16 cellular contexts compared by ENCODE assay signal in the genomic region with DNA sequence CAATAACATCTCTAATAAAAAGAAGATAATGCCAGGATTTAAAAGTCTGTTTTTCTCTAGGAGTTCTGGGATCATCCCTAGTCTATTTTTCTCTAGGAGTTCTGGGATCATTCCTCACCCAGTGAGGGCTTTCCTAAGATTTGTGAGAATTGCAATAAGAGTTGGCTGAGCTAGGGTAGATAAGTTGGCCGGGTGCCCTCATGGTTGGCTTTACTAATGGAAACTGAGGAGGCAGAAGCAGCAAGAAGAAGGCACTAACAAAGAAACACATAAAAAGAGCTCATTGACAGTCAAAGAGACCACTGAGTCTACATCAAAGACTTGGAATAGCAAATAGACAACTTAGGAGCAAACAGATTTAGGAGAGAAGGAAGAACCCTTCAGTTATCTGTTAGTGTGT. TPM values are rescaled to one million over a fixed set of nuclear protein-coding genes. Genes with fewer than 3 reads are reported as not detected.
DNase-seq lines count a peak whose midpoint lies in the region; ATAC-seq and TF ChIP-seq lines count a peak whose summit lies in the region.
"Had no signal": no experiment of that assay in that cellular context is flagged by ENCODE, and none has a peak within 500 bp of the region (broad histone marks: within the 10 kb centered on the region; RNA-seq: fewer than 3 reads in every experiment).

No MANE protein-coding gene starts in this region.

- DNase-seq in adipocyte (ENCODE audit: low read depth) (no peak), dorsolateral prefrontal cortex (peak in 1 of 10 donors; percentile 50), neural progenitor cell (ENCODE audit: low spot score) (no peak), thoracic aorta (ENCODE audit: low spot score) (no peak), AML-193 (lab: John Stamatoyannopoulos, UW) (no peak)
- no peak for DNase-seq in stimulated activated CD4-positive, alpha-beta T cell treated with anti-CD3 and anti-CD28 coated beads, Interleukin-12 subunit alpha, Interleukin-12 subunit beta, amount 100 ng/mL, for 4 hours
- DNase-seq: ACHN; CD4-positive, alpha-beta T cell; DMS79; NCI-H1436 treated with DMSO at 0.1 percent for 48 hours; NCI-H345; NCI-H526 treated with DMSO at 0.1 percent for 48 hours; OCI-M1 had no signal

- intact Hi-C loops in dorsolateral prefrontal cortex (cut with DNase I): loop anchor here in 1 of 2 donors (5.0 to 10.0 kb wide), 2 partner anchors 42 to 196 kb away; no protein-coding TSS in a partner anchor

- no peak overlapping the region for H2AFZ ChIP-seq in neural progenitor cell (replicated peaks)

- H3F3A ChIP-seq in neural progenitor cell (ENCODE audit: low read depth): no peaks in the 10 kb centered on the region

- H3K79me2 ChIP-seq in neural progenitor cell (ENCODE audit: low read depth): peaks cover 2% of the 10 kb centered on the region

- H3K36me3 ChIP-seq in adipocyte (ENCODE audit: control insufficient read depth, insufficient read depth, low read length, severe bottlenecking) (peaks cover 19% of the 10 kb centered on the region), neural progenitor cell (no peaks in the 10 kb centered on the region), thoracic aorta (no peaks in the 10 kb centered on the region)

- H3K9ac ChIP-seq in adipocyte (ENCODE audit: low read length): no peak overlapping the region
- H3K9ac ChIP-seq in neural progenitor cell: no peak overlapping the region

- no peaks in the 10 kb centered on the region for H4K20me1 ChIP-seq in neural progenitor cell (ENCODE audit: low read depth)

- H3K4me1 ChIP-seq in adipocyte (ENCODE audit: control insufficient read depth, insufficient read depth, low read length): peaks cover 47% of the 10 kb centered on the region
- peaks cover 29% of the 10 kb centered on the region for H3K4me1 ChIP-seq in neural progenitor cell
- H3K4me1 ChIP-seq in thoracic aorta (ENCODE audit: control insufficient read depth in 1 of 2, low read depth in 2 of 2): no peaks in the 10 kb centered on the region
- H3K4me1 ChIP-seq: HAP-1 had no signal

- no peaks in the 10 kb centered on the region for H3K9me3 ChIP-seq in adipocyte (ENCODE audit: control insufficient read depth, low read length)
- no peaks in the 10 kb centered on the region for H3K9me3 ChIP-seq in neural progenitor cell (ENCODE audit: low read depth)
- H3K9me3 ChIP-seq in thoracic aorta: no peaks in the 10 kb centered on the region
- H3K9me3 ChIP-seq: HAP-1 had no signal

- H3K4me3 Mint-ChIP-seq in neural progenitor cell: peak overlapping the region; percentile 18
- H3K4me3 Mint-ChIP-seq: B cell; CD4-positive, alpha-beta T cell had no signal

- no peak overlapping the region for H3K27ac Mint-ChIP-seq in neural progenitor cell
- H3K27ac Mint-ChIP-seq: B cell; CD4-positive, alpha-beta T cell had no signal

- no peak overlapping the region for H3K4me2 ChIP-seq in neural progenitor cell

- H3K4me1 Mint-ChIP-seq in neural progenitor cell: peaks cover 27% of the 10 kb centered on the region

- TF ChIP-seq CTCF in dorsolateral prefrontal cortex (IDR thresholded peaks at IDR 0.05 in 54 of 56, conservative IDR thresholded peaks at IDR 0.05 in 2 of 56; ENCODE audit: low read depth in 1 of 56, partially characterized antibody in 56 of 56) (no peak), neural progenitor cell (IDR thresholded peaks at IDR 0.05) (no peak), thoracic aorta (IDR thresholded peaks at IDR 0.05) (no peak)

- no peaks in the 10 kb centered on the region for H3K27me3 Mint-ChIP-seq in neural progenitor cell (ENCODE audit: insufficient read depth, low read depth)

- H3K27ac ChIP-seq in dorsolateral prefrontal cortex (peak overlapping the region; percentile 19 to 99 (median 96)), neural progenitor cell (no peak overlapping the region), thoracic aorta (no peak overlapping the region)

- peaks cover 5% of the 10 kb centered on the region for H3K9me3 Mint-ChIP-seq in neural progenitor cell
- H3K9me3 Mint-ChIP-seq: CD4-positive, alpha-beta T cell had no signal

- peaks cover 43% of the 10 kb centered on the region for H3K36me3 Mint-ChIP-seq in neural progenitor cell

- ATAC-seq in thoracic aorta (ENCODE audit: insufficient number of reproducible peaks, low FRiP score, low read depth) (no peak), HG03354 (IDR thresholded peaks at IDR 0.05; ENCODE audit: poor library complexity, severe bottlenecking, unreplicated experiment) (no peak)

- H3K27me3 ChIP-seq in adipocyte (replicated peaks; ENCODE audit: control insufficient read depth, insufficient read depth, low read length): no peaks in the 10 kb centered on the region
- H3K27me3 ChIP-seq in dorsolateral prefrontal cortex: peaks cover 0 to 8% (median 0%) of the 10 kb centered on the region in 45 donors
- H3K27me3 ChIP-seq in neural progenitor cell: no peaks in the 10 kb centered on the region
- H3K27me3 ChIP-seq in thoracic aorta (replicated peaks; ENCODE audit: insufficient read depth): no peaks in the 10 kb centered on the region

- H3K4me3 ChIP-seq in adipocyte (ENCODE audit: low read length): peak overlapping the region; percentile 47
- H3K4me3 ChIP-seq in dorsolateral prefrontal cortex: peak overlapping the region; percentile 22 to 85 (median 70)
- no peak overlapping the region for H3K4me3 ChIP-seq in neural progenitor cell
- H3K4me3 ChIP-seq in thoracic aorta: peak overlapping the region; percentile 73
- H3K4me3 ChIP-seq: HAP-1 had no signal

RNA-seq across cellular contexts. Expression of gene SLC1A3, which starts 4.2 kb away (rescaled TPM):
- total RNA-seq in dorsolateral prefrontal cortex (1,000 to 10,000 TPM in 10 of 120 experiments, 100 to 1,000 TPM in 110; 324 to 1,867 (median 637) TPM), neural progenitor cell (ENCODE audit: low replicate concordance) (6.7 and 8.5 TPM in 2 replicates), thoracic aorta (10 to 100 TPM; 44.7 to 67.4 TPM)
- total RNA-seq: CD4-positive, alpha-beta T cell had no signal

Comparison
In these comparisons a context has a peak if more than half of its experiments do, and no peak if none do; other contexts are left out.
1. H3K27ac ChIP-seq: peak in dorsolateral prefrontal cortex (59 of 59); none in neural progenitor cell (single experiment) and thoracic aorta (0 of 2).
2. RNA of gene SLC1A3, which starts 4.2 kb away (total RNA-seq): 324 to 1,867 TPM in dorsolateral prefrontal cortex; 44.7 to 67.4 TPM in thoracic aorta and 6.7 to 8.5 TPM in neural progenitor cell; every median in the first group is over 4 times any median in the second.